ENCODE assay signal across 12 cellular contexts in genomic region chr13:77477299-77477848, GRCh38. TPM values are rescaled to one million over a fixed set of nuclear protein-coding genes. Genes with fewer than 3 reads are reported as not detected.
DNase-seq lines count a peak whose midpoint lies in the region; ATAC-seq and TF ChIP-seq lines count a peak whose summit lies in the region.
"Had no signal": no experiment of that assay in that cellular context is flagged by ENCODE, and none has a peak within 500 bp of the region (broad histone marks: within the 10 kb centered on the region; RNA-seq: fewer than 3 reads in every experiment).

No MANE protein-coding gene starts in this region.

- H3K36me3 ChIP-seq in iPS-20b (ENCODE audit: insufficient read depth, low read depth, low read length): no peaks in the 10 kb centered on the region
- no peaks in the 10 kb centered on the region for H3K36me3 ChIP-seq in thyroid gland

- H3K9ac ChIP-seq in iPS-20b (ENCODE audit: low read depth, low read length): peak overlapping the region; percentile 73; the same call in 1 of the 2 replicates

- no peak overlapping the region for H3K27ac Mint-ChIP-seq in activated naive CD4-positive, alpha-beta T cell treated with anti-CD3 and anti-CD28 coated beads, Interleukin-2, amount 50 U/mL, for 72 hours

- H3K27ac ChIP-seq in VCaP: peak overlapping the region; percentile 73; the same call in 1 of the 2 replicates
- H3K27ac ChIP-seq in iPS-20b (ENCODE audit: low read length): no peak overlapping the region
- H3K27ac ChIP-seq in thyroid gland: peak overlapping the region in 1 of 3 donors; percentile 33

- H3K27me3 ChIP-seq in iPS-20b (ENCODE audit: insufficient read depth, low read length) (no peaks in the 10 kb centered on the region), thyroid gland (no peaks in the 10 kb centered on the region)

- TF ChIP-seq CTCF in VCaP (conservative IDR thresholded peaks at IDR 0.05): no peak
- TF ChIP-seq CTCF in thyroid gland (IDR thresholded peaks at IDR 0.05): no peak

- H3K9me3 ChIP-seq in iPS-20b (ENCODE audit: insufficient read depth, low read depth, low read length) (no peaks in the 10 kb centered on the region), thyroid gland (no peaks in the 10 kb centered on the region)

- H3K4me1 ChIP-seq in iPS-20b (ENCODE audit: insufficient read depth, low read length) (peaks cover 26% of the 10 kb centered on the region), thyroid gland (peaks cover 5 to 14% of the 10 kb centered on the region in 2 donors)

- H3K36me3 Mint-ChIP-seq in activated naive CD4-positive, alpha-beta T cell treated with anti-CD3 and anti-CD28 coated beads, Interleukin-2, amount 50 U/mL, for 72 hours: no peaks in the 10 kb centered on the region

- WGBS in thyroid gland, 2 donors: 41 to 52% methylated on average over 3 of the region's 3 CpGs

- ATAC-seq in activated naive CD4-positive, alpha-beta T cell treated with anti-CD3 and anti-CD28 coated beads, Interleukin-2, amount 50 U/mL, for 72 hours: peak; percentile 13 to 54
- ATAC-seq in GM21576 (IDR thresholded peaks at IDR 0.05; ENCODE audit: unreplicated experiment): no peak

- intact Hi-C loops in thyroid gland (cut with DNase I): loop anchor here (10.0 kb wide), 1 partner anchor 143 kb away; no protein-coding TSS in a partner anchor

- H3K4me3 ChIP-seq in iPS-20b (ENCODE audit: low read length) (peak overlapping the region; percentile 62; the same call in 1 of the 2 replicates), thyroid gland (replicated peaks in 1 of 3) (no peak overlapping the region)

- TF ChIP-seq POLR2A in thyroid gland (IDR thresholded peaks at IDR 0.05): no peak

- H3K9me3 Mint-ChIP-seq in activated naive CD4-positive, alpha-beta T cell treated with anti-CD3 and anti-CD28 coated beads, Interleukin-2, amount 50 U/mL, for 72 hours: peaks cover 0 to 6% of the 10 kb centered on the region in 2 donors

- no peak for DNase-seq in activated naive CD4-positive, alpha-beta T cell treated with anti-CD3 and anti-CD28 coated beads, Interleukin-2, amount 50 U/mL, for 72 hours (ENCODE audit: low spot score in 2 of 2)
- no peak for DNase-seq in activated naive CD4-positive, alpha-beta T cell treated with anti-CD3 and anti-CD28 coated beads, Interleukin-2, amount 50 U/mL, for 16 hours
- DNase-seq in thyroid gland (peak; percentile 57 to 62), NCI-H446 (lab: John Stamatoyannopoulos, UW) (no peak), Kasumi-1 (lab: John Stamatoyannopoulos, UW) (no peak)
- DNase-seq: activated CD8-positive, alpha-beta memory T cell treated with anti-CD3 and anti-CD28 coated beads, Interleukin-2, amount 50 U/mL, for 4 hours; NCI-H1436; NK-92 treated with Interleukin-12 subunit alpha and Interleukin-12 subunit beta, amount 100 ng/mL, for 24 hours had no signal

RNA-seq across cellular contexts. Expression of gene SCEL, which starts 58.1 kb away (rescaled TPM):
- total RNA-seq in activated naive CD4-positive, alpha-beta T cell treated with anti-CD3 and anti-CD28 coated beads, Interleukin-2, amount 50 U/mL, for 72 hours: not detected
- 1 to 10 TPM in 3 of 4 donors, under 1 TPM in 1; 0.79 to 3.4 (median 2.0) TPM for total RNA-seq in thyroid gland
- total RNA-seq: fibroblast of villous mesenchyme had no signal

Comparison
In these comparisons a context has a peak if more than half of its experiments do, and no peak if none do; other contexts are left out.
1. DNase-seq: peak in thyroid gland (2 of 2); none in activated naive CD4-positive, alpha-beta T cell treated with anti-CD3 and anti-CD28 coated beads, Interleukin-2, amount 50 U/mL, for 72 hours (0 of 2), activated naive CD4-positive, alpha-beta T cell treated with anti-CD3 and anti-CD28 coated beads, Interleukin-2, amount 50 U/mL, for 16 hours (single experiment), NCI-H446 (0 of 2) and Kasumi-1 (0 of 2).